1 cellular context compared by ENCODE assay signal in genomic region chr10:115092555-115093285, GRCh38.
A peak's percentile ranks its signal among the peaks of the same experiment; 100 is the strongest.
TF ChIP-seq lines count a peak whose summit lies in the region.

No MANE protein-coding gene starts in this region.

TF ChIP-seq in HepG2, 621 proteins besides CTCF, POLR2A, EP300 and RAD21:
- TF ChIP-seq PRDM10 (CRISPR knock-in tag; IDR thresholded peaks at IDR 0.05; ENCODE audit: low read depth) (peak; percentile 57; the same call in 1 of the 2 replicates), PAXIP1 (CRISPR knock-in tag; conservative IDR thresholded peaks at IDR 0.05) (no peak), CHD4 (IDR thresholded peaks at IDR 0.05; ENCODE audit: borderline replicate concordance, low read length) (no peak), YY1 (IDR thresholded peaks at IDR 0.05; ENCODE audit: insufficient read depth, insufficient replicate concordance, low read depth, low read length) (no peak), ZNF232 (CRISPR knock-in tag; IDR thresholded peaks at IDR 0.05; ENCODE audit: borderline replicate concordance) (no peak), HNRNPL (IDR thresholded peaks at IDR 0.05; ENCODE audit: low read depth, low read length) (no peak), MXD1 (CRISPR knock-in tag; IDR thresholded peaks at IDR 0.05) (no peak)
